In genomic region chr4:81498046-81498445, GRCh38 we compare ENCODE assay signal across 24 cellular contexts.
"Had no signal": no experiment of that assay in that cellular context is flagged by ENCODE, and none has a peak within 500 bp of the region (broad histone marks: within the 10 kb centered on the region; RNA-seq: fewer than 3 reads in every experiment).

No MANE protein-coding gene starts in this region.

- DNase-seq: activated CD4-positive, alpha-beta memory T cell treated with anti-CD3 and anti-CD28 coated beads, Interleukin-2, amount 10 ng/mL, durations not matched to agents 7 days and 5 days; activated CD4-positive, alpha-beta T cell treated with anti-CD3 and anti-CD28 coated beads, Interleukin-2, amount 10 ng/mL, durations not matched to agents 24 days and 14 days; activated gamma-delta T cell; activated T-cell treated with anti-CD3 and anti-CD28 coated beads, Interleukin-2, amount 50 U/mL, for 72 hours; adrenal gland; brain microvascular endothelial cell; central memory CD4-positive, alpha-beta T cell; colonic mucosa; esophagus squamous epithelium; gastrocnemius medialis; head of caudate nucleus; kidney; naive thymus-derived CD8-positive, alpha-beta T cell; ovary; stimulated activated CD4-positive, alpha-beta T cell treated with anti-CD3 and anti-CD28 coated beads, Interleukin-2, amount 100 ng/mL, for 48 hours; stimulated activated CD8-positive, alpha-beta memory T cell treated with anti-CD3 and anti-CD28 coated beads, Interleukin-4, amount 100 ng/mL, for 48 hours; stimulated activated naive CD4-positive, alpha-beta T cell; SW 1271; T-helper 17 cell had no signal

- H3K27ac ChIP-seq: adrenal gland, ascending aorta, brain microvascular endothelial cell, colonic mucosa, esophagus squamous epithelium, gastrocnemius medialis, ovary, prostate gland, thoracic aorta had no signal

- H3K9me3 ChIP-seq: adrenal gland, ascending aorta, colonic mucosa, esophagus squamous epithelium, gastrocnemius medialis, ovary, prostate gland, thoracic aorta had no signal

- H3K4me3 ChIP-seq: adrenal gland, ascending aorta, colonic mucosa, esophagus squamous epithelium, gastrocnemius medialis, lung, ovary, prostate gland, thoracic aorta had no signal

- ATAC-seq: activated CD4-positive, CD25-positive, alpha-beta regulatory T cell treated with anti-CD3 and anti-CD28 coated beads, Interleukin-2, amount 50 U/mL, for 24 hours; activated T-cell treated with anti-CD3 and anti-CD28 coated beads, Interleukin-2, amount 50 U/mL, for 72 hours; gastrocnemius medialis; naive thymus-derived CD8-positive, alpha-beta T cell; T-helper 17 cell had no signal

- H3K4me1 ChIP-seq: ascending aorta, gastrocnemius medialis, prostate gland had no signal

- H3K27me3 ChIP-seq: adrenal gland, ascending aorta, brain microvascular endothelial cell, colonic mucosa, esophagus squamous epithelium, gastrocnemius medialis, ovary had no signal

- H3K36me3 ChIP-seq: adrenal gland, ascending aorta, brain microvascular endothelial cell, colonic mucosa, esophagus squamous epithelium, gastrocnemius medialis, ovary, prostate gland, thoracic aorta had no signal
